23 cellular contexts compared by ENCODE assay signal in the genomic region with DNA sequence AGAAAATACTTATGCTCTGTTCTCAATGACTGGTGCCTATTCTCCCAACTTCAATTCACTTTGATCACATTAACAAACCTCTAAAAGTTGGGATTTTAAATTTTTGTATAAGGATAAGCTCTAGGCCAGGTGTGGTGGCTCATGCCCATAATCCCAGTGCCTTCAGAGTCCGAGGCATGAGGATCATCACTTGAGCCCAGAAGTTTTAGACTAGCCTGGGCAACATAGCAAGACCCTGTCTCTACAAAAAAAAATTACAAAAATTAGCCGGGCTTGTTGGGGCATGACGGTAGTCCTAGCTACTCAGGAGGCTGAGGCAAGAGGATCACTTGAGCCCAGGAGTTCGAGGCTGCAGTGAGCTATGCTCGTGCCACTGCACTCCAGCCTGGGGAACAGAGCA. TPM values are rescaled to one million over a fixed set of nuclear protein-coding genes. Genes with fewer than 3 reads are reported as not detected.
A peak's percentile ranks its signal among the peaks of the same experiment; 100 is the strongest.
DNase-seq lines count a peak whose midpoint lies in the region; ATAC-seq lines count a peak whose summit lies in the region.
"Had no signal": no experiment of that assay in that cellular context is flagged by ENCODE, and none has a peak within 500 bp of the region (broad histone marks: within the 10 kb centered on the region; RNA-seq: fewer than 3 reads in every experiment).

No MANE protein-coding gene starts in this region.

- no peak overlapping the region for H3K27ac ChIP-seq in CD4-positive, alpha-beta memory T cell (ENCODE audit: low read depth, low read length)
- H3K27ac ChIP-seq: BLaER1, brain microvascular endothelial cell, esophagus muscularis mucosa, gastrocnemius medialis, left ventricle myocardium inferior, RWPE1 had no signal

- no peak for DNase-seq in T-helper 2 cell treated with Interferon-gamma antibody and Interleukin-4, amounts not matched to agents 5 μg/mL and 100 μg/mL, for 36 hours (ENCODE audit: low spot score)
- DNase-seq in T-helper 2 cell (no peak), memory B cell (ENCODE audit: low spot score in 2 of 2) (no peak), NCI-H1048 (lab: John Stamatoyannopoulos, UW) (no peak), DMS53 (lab: John Stamatoyannopoulos, UW) (no peak)
- no peak for DNase-seq in CD4-positive, alpha-beta memory T cell
- no peak for DNase-seq in activated CD4-positive, alpha-beta memory T cell treated with anti-CD3 and anti-CD28 coated beads for 36 hours
- DNase-seq: 8988T, activated B cell treated with CpG ODN at 0.5 μM for 24 hours, brain microvascular endothelial cell, gastrocnemius medialis, H9, hippocampal formation, left ventricle myocardium inferior, NCI-H1694, NCI-H69, small intestine had no signal

- H3K36me3 Mint-ChIP-seq in T-helper 2 cell treated with Interferon-gamma antibody and Interleukin-4, amounts not matched to agents 5 μg/mL and 100 μg/mL, for 36 hours (ENCODE audit: low read depth) = peaks cover 63% of the 10 kb centered on the region
- H3K36me3 Mint-ChIP-seq in CD4-positive, alpha-beta memory T cell = peaks cover 33 to 56% of the 10 kb centered on the region in 2 donors
- H3K36me3 Mint-ChIP-seq in activated CD4-positive, alpha-beta memory T cell treated with anti-CD3 and anti-CD28 coated beads for 36 hours = peaks cover 57% of the 10 kb centered on the region
- peaks cover 25% of the 10 kb centered on the region for H3K36me3 Mint-ChIP-seq in memory B cell

- no peaks in the 10 kb centered on the region for H3K27me3 ChIP-seq in CD4-positive, alpha-beta memory T cell (ENCODE audit: insufficient read depth, low read length)
- H3K27me3 ChIP-seq: BLaER1, brain microvascular endothelial cell, esophagus muscularis mucosa, gastrocnemius medialis had no signal

- H3K27ac Mint-ChIP-seq in T-helper 2 cell treated with Interferon-gamma antibody and Interleukin-4, amounts not matched to agents 5 μg/mL and 100 μg/mL, for 36 hours = no peak overlapping the region
- H3K27ac Mint-ChIP-seq in CD4-positive, alpha-beta memory T cell = peak overlapping the region in 5 of 7 donors; percentile 6 to 53 (median 37)
- H3K27ac Mint-ChIP-seq in activated CD4-positive, alpha-beta memory T cell treated with anti-CD3 and anti-CD28 coated beads for 36 hours = peak overlapping the region; percentile 38
- H3K27ac Mint-ChIP-seq in memory B cell = peak overlapping the region; percentile 62
- H3K27ac Mint-ChIP-seq: activated B cell treated with CpG ODN at 0.5 μM for 24 hours had no signal

- peaks cover 36% of the 10 kb centered on the region for H3K36me3 ChIP-seq in CD4-positive, alpha-beta memory T cell (ENCODE audit: insufficient read depth, low read length)

- ATAC-seq in memory B cell (ENCODE audit: low read depth) (no peak), HG03139 (IDR thresholded peaks at IDR 0.05; ENCODE audit: unreplicated experiment) (no peak)
- ATAC-seq: gastrocnemius medialis; stimulated activated naive CD8-positive, alpha-beta T cell treated with anti-CD3 and anti-CD28 coated beads, Interleukin-15, Interleukin-2, amounts not matched to agents 100 U/mL and 50 U/mL, for 24 hours had no signal

- peaks cover 48% of the 10 kb centered on the region for H3K4me1 Mint-ChIP-seq in T-helper 2 cell treated with Interferon-gamma antibody and Interleukin-4, amounts not matched to agents 5 μg/mL and 100 μg/mL, for 36 hours (ENCODE audit: low read depth)
- H3K4me1 Mint-ChIP-seq in CD4-positive, alpha-beta memory T cell = peaks cover 46 to 78% (median 61%) of the 10 kb centered on the region in 4 donors
- peaks cover 60% of the 10 kb centered on the region for H3K4me1 Mint-ChIP-seq in activated CD4-positive, alpha-beta memory T cell treated with anti-CD3 and anti-CD28 coated beads for 36 hours (ENCODE audit: low read depth)
- H3K4me1 Mint-ChIP-seq in memory B cell = peaks cover 34% of the 10 kb centered on the region

- CTCF ChIA-PET in CD4-positive, alpha-beta memory T cell (lab: Charles Lee; ENCODE audit: partially characterized antibody) = no interaction called here
- CTCF ChIA-PET in activated CD4-positive, alpha-beta memory T cell treated with anti-CD3 and anti-CD28 coated beads for 36 hours (lab: Charles Lee) = no interaction called here

- POLR2A ChIA-PET in CD4-positive, alpha-beta memory T cell (lab: Charles Lee; ENCODE audit: partially characterized antibody) = no interaction called here
- POLR2A ChIA-PET in activated CD4-positive, alpha-beta memory T cell treated with anti-CD3 and anti-CD28 coated beads for 36 hours (lab: Charles Lee) = no interaction called here

- H3K4me3 ChIP-seq in CD4-positive, alpha-beta memory T cell (ENCODE audit: low read length in 2 of 2) = no peak overlapping the region
- H3K4me3 ChIP-seq: BLaER1, esophagus muscularis mucosa, gastrocnemius medialis, left ventricle myocardium inferior had no signal

- H3K4me3 Mint-ChIP-seq in T-helper 2 cell treated with Interferon-gamma antibody and Interleukin-4, amounts not matched to agents 5 μg/mL and 100 μg/mL, for 36 hours = peak overlapping the region; percentile 3
- peak overlapping the region in 2 of 8 donors; percentile 7 to 25 for H3K4me3 Mint-ChIP-seq in CD4-positive, alpha-beta memory T cell
- no peak overlapping the region for H3K4me3 Mint-ChIP-seq in activated CD4-positive, alpha-beta memory T cell treated with anti-CD3 and anti-CD28 coated beads for 36 hours
- H3K4me3 Mint-ChIP-seq in memory B cell = no peak overlapping the region
- H3K4me3 Mint-ChIP-seq: activated B cell treated with CpG ODN at 0.5 μM for 24 hours, H9 had no signal

- peaks cover 63% of the 10 kb centered on the region for H3K4me1 ChIP-seq in CD4-positive, alpha-beta memory T cell (ENCODE audit: insufficient read depth, low read length)

- intact Hi-C loops in CD4-positive, alpha-beta memory T cell (cut with micrococcal nuclease) = no loop called here
- intact Hi-C loops in activated CD4-positive, alpha-beta memory T cell treated with anti-CD3 and anti-CD28 coated beads for 36 hours (cut with micrococcal nuclease) = no loop called here

- H3K9me3 ChIP-seq in CD4-positive, alpha-beta memory T cell (ENCODE audit: control insufficient read depth in 1 of 2, low read length in 2 of 2) = no peaks in the 10 kb centered on the region
- H3K9me3 ChIP-seq: BLaER1, esophagus muscularis mucosa, gastrocnemius medialis, left ventricle myocardium inferior had no signal

- peaks cover 5% of the 10 kb centered on the region for H3K9me3 Mint-ChIP-seq in T-helper 2 cell treated with Interferon-gamma antibody and Interleukin-4, amounts not matched to agents 5 μg/mL and 100 μg/mL, for 36 hours
- H3K9me3 Mint-ChIP-seq in CD4-positive, alpha-beta memory T cell = no peaks in the 10 kb centered on the region
- H3K9me3 Mint-ChIP-seq in activated CD4-positive, alpha-beta memory T cell treated with anti-CD3 and anti-CD28 coated beads for 36 hours = peaks cover 10% of the 10 kb centered on the region
- no peaks in the 10 kb centered on the region for H3K9me3 Mint-ChIP-seq in memory B cell
- H3K9me3 Mint-ChIP-seq: activated B cell treated with CpG ODN at 0.5 μM for 24 hours, neural crest cell had no signal

- no peaks in the 10 kb centered on the region for H3K27me3 Mint-ChIP-seq in T-helper 2 cell treated with Interferon-gamma antibody and Interleukin-4, amounts not matched to agents 5 μg/mL and 100 μg/mL, for 36 hours (ENCODE audit: low read depth)
- H3K27me3 Mint-ChIP-seq in CD4-positive, alpha-beta memory T cell = no peaks in the 10 kb centered on the region
- H3K27me3 Mint-ChIP-seq in activated CD4-positive, alpha-beta memory T cell treated with anti-CD3 and anti-CD28 coated beads for 36 hours = no peaks in the 10 kb centered on the region
- H3K27me3 Mint-ChIP-seq in memory B cell = no peaks in the 10 kb centered on the region
- H3K27me3 Mint-ChIP-seq: activated B cell treated with CpG ODN at 0.5 μM for 24 hours had no signal

RNA-seq across cellular contexts. Expression of gene SSR1, which starts 3.9 kb away (rescaled TPM):
- 100 to 1,000 TPM; 150 to 158 TPM for total RNA-seq in CD4-positive, alpha-beta memory T cell
- polyA plus RNA-seq in CD4-positive, alpha-beta memory T cell = 100 to 1,000 TPM; 177 to 232 TPM
- total RNA-seq in activated CD4-positive, alpha-beta memory T cell treated with anti-CD3 and anti-CD28 coated beads for 36 hours = 100 to 1,000 TPM; 156 to 164 TPM
